27 cellular contexts compared by ENCODE assay signal in genomic region chr17:73936908-73937627, GRCh38.
DNase-seq lines count a peak whose midpoint lies in the region; ATAC-seq and TF ChIP-seq lines count a peak whose summit lies in the region.
"Had no signal": no experiment of that assay in that cellular context is flagged by ENCODE, and none has a peak within 500 bp of the region (broad histone marks: within the 10 kb centered on the region; RNA-seq: fewer than 3 reads in every experiment).

No MANE protein-coding gene starts in this region.

- TF ChIP-seq CTCF in right atrium auricular region (IDR thresholded peaks at IDR 0.05) = no peak
- TF ChIP-seq CTCF in dorsolateral prefrontal cortex (IDR thresholded peaks at IDR 0.05 in 54 of 56, conservative IDR thresholded peaks at IDR 0.05 in 2 of 56; ENCODE audit: low read depth in 1 of 56, partially characterized antibody in 56 of 56) = no peak
- no peak for TF ChIP-seq CTCF in GM13976 (IDR thresholded peaks at IDR 0.05; ENCODE audit: borderline replicate concordance, control extremely low read depth, extremely low read depth, insufficient read depth, missing control alignments)

- no peak for ATAC-seq in right cardiac atrium
- peak; percentile 50 for ATAC-seq in left lobe of liver
- ATAC-seq: A549 had no signal

- H3K4me3 ChIP-seq in right atrium auricular region (no peak overlapping the region), right cardiac atrium (ENCODE audit: low read length) (no peak overlapping the region), dorsolateral prefrontal cortex (no peak overlapping the region)
- H3K4me3 ChIP-seq: A549, adrenal gland, left ventricle myocardium inferior, prostate gland, SK-N-MC, uterus had no signal

- H3K9me3 ChIP-seq in right atrium auricular region (no peaks in the 10 kb centered on the region), right cardiac atrium (ENCODE audit: control insufficient read depth, low read length) (no peaks in the 10 kb centered on the region)
- H3K9me3 ChIP-seq: A549, adrenal gland, left ventricle myocardium inferior, neutrophil, prostate gland, uterus had no signal

- DNase-seq in right atrium auricular region (ENCODE audit: low spot score) = peak; percentile 18
- DNase-seq in right cardiac atrium = no peak
- peak; percentile 54 for DNase-seq in NOMO-1 treated with DMSO at 0.1 percent for 48 hours (lab: John Stamatoyannopoulos, UW; ENCODE audit: unreplicated experiment)
- no peak for DNase-seq in left lobe of liver (ENCODE audit: low spot score)
- DNase-seq in dorsolateral prefrontal cortex = no peak
- no peak for DNase-seq in NCI-H2227 (lab: John Stamatoyannopoulos, UW; ENCODE audit: unreplicated experiment)
- no peak for DNase-seq in GM13976 (ENCODE audit: low spot score)
- DNase-seq in NCI-H2029 treated with DMSO at 0.1 percent for 48 hours (lab: John Stamatoyannopoulos, UW) = no peak
- DNase-seq: activated CD4-positive, alpha-beta T cell treated with anti-CD3 and anti-CD28 coated beads for 4 hours; activated naive CD4-positive, alpha-beta T cell treated with Interleukin-2 at 50 U/mL for 16 hours; activated T-cell treated with anti-CD3 and anti-CD28 coated beads, Interleukin-2, amount 50 U/mL, for 48 hours; adrenal gland; AML-193; CD4-positive, alpha-beta memory T cell; DMS153; GOT3; left ventricle myocardium inferior; NCI-H1105; NCI-H2081 treated with DMSO at 0.1 percent for 48 hours; NCI-H510A; stimulated activated CD4-positive, alpha-beta T cell treated with anti-CD3 and anti-CD28 coated beads, Interleukin-15, amount 100 ng/mL, for 24 hours; stimulated activated naive CD4-positive, alpha-beta T cell; uterus had no signal

- H3K27ac ChIP-seq in right atrium auricular region = no peak overlapping the region
- no peak overlapping the region for H3K27ac ChIP-seq in right cardiac atrium (ENCODE audit: low read length)
- H3K27ac ChIP-seq in dorsolateral prefrontal cortex = peak overlapping the region in 1 of 59 donors; percentile 58
- H3K27ac ChIP-seq: A549, adrenal gland, left ventricle myocardium inferior, neutrophil, prostate gland, SK-N-MC, uterus had no signal

- H3K4me1 ChIP-seq in right atrium auricular region (no peaks in the 10 kb centered on the region), right cardiac atrium (ENCODE audit: control insufficient read depth, insufficient read depth, low read length) (no peaks in the 10 kb centered on the region)
- H3K4me1 ChIP-seq: adrenal gland, left ventricle myocardium inferior, prostate gland, uterus had no signal

- in situ Hi-C loops in GM13976 (cut with MboI; ENCODE audit: low sequenced_read_pairs, unreplicated experiment) = no loop called here

- intact Hi-C loops in right cardiac atrium (cut with DNase I) = no loop called here
- intact Hi-C loops in dorsolateral prefrontal cortex (cut with DNase I) = no loop called here

- H3K36me3 ChIP-seq in right atrium auricular region = no peaks in the 10 kb centered on the region
- H3K36me3 ChIP-seq: adrenal gland, left ventricle myocardium inferior, neutrophil, prostate gland, uterus had no signal

- 89% methylated on average over 8 of the region's 8 CpGs for WGBS in right cardiac atrium

- H3K27me3 ChIP-seq in right atrium auricular region (no peaks in the 10 kb centered on the region), right cardiac atrium (ENCODE audit: control insufficient read depth, insufficient read depth) (no peaks in the 10 kb centered on the region), dorsolateral prefrontal cortex (peaks cover 0 to 7% (median 0%) of the 10 kb centered on the region in 45 donors)
- H3K27me3 ChIP-seq: adrenal gland, uterus had no signal

Comparison
In these comparisons a context has a peak if more than half of its experiments do, and no peak if none do; other contexts are left out.
1. DNase-seq: peak in right atrium auricular region (single experiment) and NOMO-1 treated with DMSO at 0.1 percent for 48 hours (single experiment); none in right cardiac atrium (0 of 3), left lobe of liver (single experiment), dorsolateral prefrontal cortex (0 of 10), NCI-H2227 (single experiment), GM13976 (single experiment) and NCI-H2029 treated with DMSO at 0.1 percent for 48 hours (single experiment).